In the genomic region with DNA sequence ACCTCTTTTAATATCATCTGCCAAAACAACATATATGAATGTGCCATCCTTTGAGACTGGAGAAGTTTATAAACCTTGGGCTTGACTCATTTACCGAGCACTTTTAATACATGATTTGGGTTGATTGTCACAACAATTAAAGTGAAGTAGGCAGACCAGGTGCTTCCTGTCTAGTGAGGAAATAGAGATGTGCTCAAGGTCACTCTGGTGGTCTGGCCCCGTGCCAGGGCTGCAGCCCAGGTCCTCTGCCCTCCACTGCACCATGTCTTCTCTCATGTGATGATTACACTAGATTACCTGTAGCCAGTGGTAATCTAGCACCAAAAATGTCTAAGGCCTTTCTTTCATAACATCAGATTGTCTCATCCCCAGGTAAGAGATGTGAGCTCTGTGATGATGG, we compare ENCODE assay signal across 2 cellular contexts.
TF ChIP-seq lines count a peak whose summit lies in the region.

No MANE protein-coding gene starts in this region.

TF ChIP-seq in SK-N-SH, 30 proteins besides CTCF, POLR2A, EP300 and RAD21 (continued from another document):
- TF ChIP-seq, protein P1, sequence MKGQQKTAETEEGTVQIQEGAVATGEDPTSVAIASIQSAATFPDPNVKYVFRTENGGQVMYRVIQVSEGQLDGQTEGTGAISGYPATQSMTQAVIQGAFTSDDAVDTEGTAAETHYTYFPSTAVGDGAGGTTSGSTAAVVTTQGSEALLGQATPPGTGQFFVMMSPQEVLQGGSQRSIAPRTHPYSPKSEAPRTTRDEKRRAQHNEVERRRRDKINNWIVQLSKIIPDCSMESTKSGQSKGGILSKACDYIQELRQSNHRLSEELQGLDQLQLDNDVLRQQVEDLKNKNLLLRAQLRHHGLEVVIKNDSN (IDR thresholded peaks at IDR 0.05; ENCODE audit: borderline replicate concordance, low read depth): no peak
- TF ChIP-seq, protein P2, sequence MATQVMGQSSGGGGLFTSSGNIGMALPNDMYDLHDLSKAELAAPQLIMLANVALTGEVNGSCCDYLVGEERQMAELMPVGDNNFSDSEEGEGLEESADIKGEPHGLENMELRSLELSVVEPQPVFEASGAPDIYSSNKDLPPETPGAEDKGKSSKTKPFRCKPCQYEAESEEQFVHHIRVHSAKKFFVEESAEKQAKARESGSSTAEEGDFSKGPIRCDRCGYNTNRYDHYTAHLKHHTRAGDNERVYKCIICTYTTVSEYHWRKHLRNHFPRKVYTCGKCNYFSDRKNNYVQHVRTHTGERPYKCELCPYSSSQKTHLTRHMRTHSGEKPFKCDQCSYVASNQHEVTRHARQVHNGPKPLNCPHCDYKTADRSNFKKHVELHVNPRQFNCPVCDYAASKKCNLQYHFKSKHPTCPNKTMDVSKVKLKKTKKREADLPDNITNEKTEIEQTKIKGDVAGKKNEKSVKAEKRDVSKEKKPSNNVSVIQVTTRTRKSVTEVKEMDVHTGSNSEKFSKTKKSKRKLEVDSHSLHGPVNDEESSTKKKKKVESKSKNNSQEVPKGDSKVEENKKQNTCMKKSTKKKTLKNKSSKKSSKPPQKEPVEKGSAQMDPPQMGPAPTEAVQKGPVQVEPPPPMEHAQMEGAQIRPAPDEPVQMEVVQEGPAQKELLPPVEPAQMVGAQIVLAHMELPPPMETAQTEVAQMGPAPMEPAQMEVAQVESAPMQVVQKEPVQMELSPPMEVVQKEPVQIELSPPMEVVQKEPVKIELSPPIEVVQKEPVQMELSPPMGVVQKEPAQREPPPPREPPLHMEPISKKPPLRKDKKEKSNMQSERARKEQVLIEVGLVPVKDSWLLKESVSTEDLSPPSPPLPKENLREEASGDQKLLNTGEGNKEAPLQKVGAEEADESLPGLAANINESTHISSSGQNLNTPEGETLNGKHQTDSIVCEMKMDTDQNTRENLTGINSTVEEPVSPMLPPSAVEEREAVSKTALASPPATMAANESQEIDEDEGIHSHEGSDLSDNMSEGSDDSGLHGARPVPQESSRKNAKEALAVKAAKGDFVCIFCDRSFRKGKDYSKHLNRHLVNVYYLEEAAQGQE (IDR thresholded peaks at IDR 0.05; ENCODE audit: low read depth, low read length): no peak
- TF ChIP-seq, protein P3, sequence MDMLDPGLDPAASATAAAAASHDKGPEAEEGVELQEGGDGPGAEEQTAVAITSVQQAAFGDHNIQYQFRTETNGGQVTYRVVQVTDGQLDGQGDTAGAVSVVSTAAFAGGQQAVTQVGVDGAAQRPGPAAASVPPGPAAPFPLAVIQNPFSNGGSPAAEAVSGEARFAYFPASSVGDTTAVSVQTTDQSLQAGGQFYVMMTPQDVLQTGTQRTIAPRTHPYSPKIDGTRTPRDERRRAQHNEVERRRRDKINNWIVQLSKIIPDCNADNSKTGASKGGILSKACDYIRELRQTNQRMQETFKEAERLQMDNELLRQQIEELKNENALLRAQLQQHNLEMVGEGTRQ (IDR thresholded peaks at IDR 0.05; ENCODE audit: borderline replicate concordance, low read depth, low read length): no peak
- TF ChIP-seq RXRA (IDR thresholded peaks at IDR 0.05; ENCODE audit: borderline replicate concordance, low read depth): no peak
- TF ChIP-seq TAF1 (IDR thresholded peaks at IDR 0.05; ENCODE audit: borderline replicate concordance, low read depth, low read length): no peak

TF ChIP-seq in SK-N-SH treated with all-trans-retinoic acid at 6 μM for 48 hours, 23 proteins besides CTCF, POLR2A, EP300 and RAD21 (continued from another document):
- TF ChIP-seq, protein P4, sequence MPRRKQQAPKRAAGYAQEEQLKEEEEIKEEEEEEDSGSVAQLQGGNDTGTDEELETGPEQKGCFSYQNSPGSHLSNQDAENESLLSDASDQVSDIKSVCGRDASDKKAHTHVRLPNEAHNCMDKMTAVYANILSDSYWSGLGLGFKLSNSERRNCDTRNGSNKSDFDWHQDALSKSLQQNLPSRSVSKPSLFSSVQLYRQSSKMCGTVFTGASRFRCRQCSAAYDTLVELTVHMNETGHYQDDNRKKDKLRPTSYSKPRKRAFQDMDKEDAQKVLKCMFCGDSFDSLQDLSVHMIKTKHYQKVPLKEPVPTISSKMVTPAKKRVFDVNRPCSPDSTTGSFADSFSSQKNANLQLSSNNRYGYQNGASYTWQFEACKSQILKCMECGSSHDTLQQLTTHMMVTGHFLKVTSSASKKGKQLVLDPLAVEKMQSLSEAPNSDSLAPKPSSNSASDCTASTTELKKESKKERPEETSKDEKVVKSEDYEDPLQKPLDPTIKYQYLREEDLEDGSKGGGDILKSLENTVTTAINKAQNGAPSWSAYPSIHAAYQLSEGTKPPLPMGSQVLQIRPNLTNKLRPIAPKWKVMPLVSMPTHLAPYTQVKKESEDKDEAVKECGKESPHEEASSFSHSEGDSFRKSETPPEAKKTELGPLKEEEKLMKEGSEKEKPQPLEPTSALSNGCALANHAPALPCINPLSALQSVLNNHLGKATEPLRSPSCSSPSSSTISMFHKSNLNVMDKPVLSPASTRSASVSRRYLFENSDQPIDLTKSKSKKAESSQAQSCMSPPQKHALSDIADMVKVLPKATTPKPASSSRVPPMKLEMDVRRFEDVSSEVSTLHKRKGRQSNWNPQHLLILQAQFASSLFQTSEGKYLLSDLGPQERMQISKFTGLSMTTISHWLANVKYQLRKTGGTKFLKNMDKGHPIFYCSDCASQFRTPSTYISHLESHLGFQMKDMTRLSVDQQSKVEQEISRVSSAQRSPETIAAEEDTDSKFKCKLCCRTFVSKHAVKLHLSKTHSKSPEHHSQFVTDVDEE (CRISPR knock-in tag; IDR thresholded peaks at IDR 0.05): no peak
- TF ChIP-seq BACH2 (CRISPR knock-in tag; IDR thresholded peaks at IDR 0.05; ENCODE audit: borderline replicate concordance): no peak
- TF ChIP-seq, protein P5, sequence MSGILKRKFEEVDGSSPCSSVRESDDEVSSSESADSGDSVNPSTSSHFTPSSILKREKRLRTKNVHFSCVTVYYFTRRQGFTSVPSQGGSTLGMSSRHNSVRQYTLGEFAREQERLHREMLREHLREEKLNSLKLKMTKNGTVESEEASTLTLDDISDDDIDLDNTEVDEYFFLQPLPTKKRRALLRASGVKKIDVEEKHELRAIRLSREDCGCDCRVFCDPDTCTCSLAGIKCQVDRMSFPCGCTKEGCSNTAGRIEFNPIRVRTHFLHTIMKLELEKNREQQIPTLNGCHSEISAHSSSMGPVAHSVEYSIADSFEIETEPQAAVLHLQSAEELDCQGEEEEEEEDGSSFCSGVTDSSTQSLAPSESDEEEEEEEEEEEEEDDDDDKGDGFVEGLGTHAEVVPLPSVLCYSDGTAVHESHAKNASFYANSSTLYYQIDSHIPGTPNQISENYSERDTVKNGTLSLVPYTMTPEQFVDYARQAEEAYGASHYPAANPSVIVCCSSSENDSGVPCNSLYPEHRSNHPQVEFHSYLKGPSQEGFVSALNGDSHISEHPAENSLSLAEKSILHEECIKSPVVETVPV (CRISPR knock-in tag; IDR thresholded peaks at IDR 0.05): no peak
- TF ChIP-seq TCF4 (CRISPR knock-in tag; IDR thresholded peaks at IDR 0.05; ENCODE audit: borderline replicate concordance): no peak
- TF ChIP-seq ESRRG (CRISPR knock-in tag; IDR thresholded peaks at IDR 0.05): no peak
- TF ChIP-seq TOX (CRISPR knock-in tag; IDR thresholded peaks at IDR 0.05; ENCODE audit: borderline replicate concordance): no peak
- no peak for TF ChIP-seq ARNTL (CRISPR knock-in tag; IDR thresholded peaks at IDR 0.05; ENCODE audit: borderline replicate concordance, low read depth)
- no peak for TF ChIP-seq RARB (CRISPR knock-in tag; IDR thresholded peaks at IDR 0.05)
- TF ChIP-seq ISL1 (CRISPR knock-in tag; IDR thresholded peaks at IDR 0.05): no peak
